Comparison of ENCODE assay signal across 8 cellular contexts in the genomic region with DNA sequence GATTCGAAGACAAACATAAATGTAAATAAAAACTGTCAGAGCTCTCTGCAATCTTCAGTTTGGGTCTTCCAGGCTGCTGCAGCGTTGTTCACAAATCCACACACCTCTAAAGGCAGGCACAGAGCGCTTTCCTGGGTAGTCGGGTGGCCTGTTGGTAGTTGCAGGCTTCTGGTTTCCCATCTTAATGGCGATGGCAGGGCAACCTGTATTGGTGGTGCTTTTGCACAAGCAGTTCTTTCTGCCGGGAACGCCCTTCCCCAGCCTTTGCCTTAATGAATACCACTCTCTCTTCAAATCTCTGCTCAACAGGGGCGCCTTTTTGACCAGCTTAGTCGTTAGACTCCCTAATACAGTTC. TPM values are rescaled to one million over a fixed set of nuclear protein-coding genes. Genes with fewer than 3 reads are reported as not detected.
DNase-seq lines count a peak whose midpoint lies in the region; ATAC-seq and TF ChIP-seq lines count a peak whose summit lies in the region.

No MANE protein-coding gene starts in this region.

- H3K4me3 Mint-ChIP-seq in activated T-helper 2 cell treated with anti-CD3 and anti-CD28 coated beads, Interferon-gamma antibody, Interleukin-2, Interleukin-4, amounts not matched to agents 10 μg/mL and 5 μg/mL and 100 μg/mL, durations not matched to agents 14 hours and 24 hours and 36 hours (ENCODE audit: low read depth): peak overlapping the region; percentile 87

- peak; percentile 4 for DNase-seq in DMS153 (lab: John Stamatoyannopoulos, UW)
- DNase-seq in activated T-helper 2 cell treated with anti-CD3 and anti-CD28 coated beads, Interferon-gamma antibody, Interleukin-2, Interleukin-4, amounts not matched to agents 10 μg/mL and 5 μg/mL and 100 μg/mL, durations not matched to agents 14 hours and 24 hours and 36 hours (ENCODE audit: low spot score): no peak
- DNase-seq in right cardiac atrium: peak in 1 of 3 donors; percentile 14
- DNase-seq in gastrocnemius medialis: no peak
- DNase-seq in KBM-7: no peak

- peak overlapping the region; percentile 56 for H3K4me2 ChIP-seq in KMS-11

- intact Hi-C loops in activated T-helper 2 cell treated with anti-CD3 and anti-CD28 coated beads, Interferon-gamma antibody, Interleukin-2, Interleukin-4, amounts not matched to agents 10 μg/mL and 5 μg/mL and 100 μg/mL, durations not matched to agents 14 hours and 24 hours and 36 hours (cut with micrococcal nuclease): loop anchor here (1.0 to 5.0 kb wide), 3 partner anchors 75 to 722 kb away; partner anchors contain the start of genes FITM2 and SRSF6
- intact Hi-C loops in right cardiac atrium (cut with DNase I): loop anchor here in 1 of 4 donors (10.0 kb wide), 1 partner anchor 135 kb away; the partner anchor contains the start of gene SRSF6
- intact Hi-C loops in gastrocnemius medialis (cut with DNase I; ENCODE audit: low total_unique reads): loop anchor here (1.0 to 10.0 kb wide), 4 partner anchors 76 to 1375 kb away; partner anchors contain the start of genes SRSF6, STK4 and TOMM34

- H3K27ac Mint-ChIP-seq in activated T-helper 2 cell treated with anti-CD3 and anti-CD28 coated beads, Interferon-gamma antibody, Interleukin-2, Interleukin-4, amounts not matched to agents 10 μg/mL and 5 μg/mL and 100 μg/mL, durations not matched to agents 14 hours and 24 hours and 36 hours: peak overlapping the region; percentile 93

- H3K36me3 Mint-ChIP-seq in activated T-helper 2 cell treated with anti-CD3 and anti-CD28 coated beads, Interferon-gamma antibody, Interleukin-2, Interleukin-4, amounts not matched to agents 10 μg/mL and 5 μg/mL and 100 μg/mL, durations not matched to agents 14 hours and 24 hours and 36 hours (ENCODE audit: low read depth): peaks cover 9% of the 10 kb centered on the region

- peak overlapping the region; percentile 77 for H2AFZ ChIP-seq in KMS-11 (ENCODE audit: low read depth)

- H3K79me2 ChIP-seq in KMS-11 (ENCODE audit: insufficient read depth, low read depth): peaks cover 6% of the 10 kb centered on the region; the same call in 1 of the 2 replicates

- peaks cover 2% of the 10 kb centered on the region for H3K27me3 Mint-ChIP-seq in activated T-helper 2 cell treated with anti-CD3 and anti-CD28 coated beads, Interferon-gamma antibody, Interleukin-2, Interleukin-4, amounts not matched to agents 10 μg/mL and 5 μg/mL and 100 μg/mL, durations not matched to agents 14 hours and 24 hours and 36 hours (ENCODE audit: low read depth)

- no peak for TF ChIP-seq POLR2A in gastrocnemius medialis (IDR thresholded peaks at IDR 0.05)

- in situ Hi-C loops in gastrocnemius medialis (cut with MboI; ENCODE audit: low sequenced_read_pairs in 4 of 4): no loop called here
- in situ Hi-C loops in KBM-7 (cut with MboI; ENCODE audit: low pct_unique_long_range_greater_than_20kb, low sequenced_read_pairs): no loop called here

- H3K27ac ChIP-seq in KMS-11 (peak overlapping the region; percentile 48; the same call in 1 of the 2 replicates), right cardiac atrium (ENCODE audit: low read length) (peak overlapping the region; percentile 83), gastrocnemius medialis (peak overlapping the region; percentile 78 to 93 (median 86))

- H3K27me3 ChIP-seq in KMS-11 (ENCODE audit: insufficient read depth, low read depth) (no peaks in the 10 kb centered on the region), right cardiac atrium (ENCODE audit: control insufficient read depth, insufficient read depth) (no peaks in the 10 kb centered on the region), gastrocnemius medialis (no peaks in the 10 kb centered on the region)

- H3K9me3 Mint-ChIP-seq in activated T-helper 2 cell treated with anti-CD3 and anti-CD28 coated beads, Interferon-gamma antibody, Interleukin-2, Interleukin-4, amounts not matched to agents 10 μg/mL and 5 μg/mL and 100 μg/mL, durations not matched to agents 14 hours and 24 hours and 36 hours: no peaks in the 10 kb centered on the region

- H4K20me1 ChIP-seq in KMS-11 (ENCODE audit: insufficient read depth): no peaks in the 10 kb centered on the region

- no peaks in the 10 kb centered on the region for H3K9me3 ChIP-seq in right cardiac atrium (ENCODE audit: control insufficient read depth, low read length)
- no peaks in the 10 kb centered on the region for H3K9me3 ChIP-seq in gastrocnemius medialis

- H3K4me1 Mint-ChIP-seq in activated T-helper 2 cell treated with anti-CD3 and anti-CD28 coated beads, Interferon-gamma antibody, Interleukin-2, Interleukin-4, amounts not matched to agents 10 μg/mL and 5 μg/mL and 100 μg/mL, durations not matched to agents 14 hours and 24 hours and 36 hours (ENCODE audit: low read depth): peaks cover 12% of the 10 kb centered on the region

- ATAC-seq in right cardiac atrium (peak; percentile 4 to 9), gastrocnemius medialis (no peak), HG03108 (IDR thresholded peaks at IDR 0.05; ENCODE audit: unreplicated experiment) (no peak), GM19452 (IDR thresholded peaks at IDR 0.05; ENCODE audit: unreplicated experiment) (no peak)

- peaks cover 14% of the 10 kb centered on the region for H3K4me1 ChIP-seq in KMS-11 (ENCODE audit: low read depth, poor library complexity, severe bottlenecking)
- peaks cover 2% of the 10 kb centered on the region for H3K4me1 ChIP-seq in right cardiac atrium (ENCODE audit: control insufficient read depth, insufficient read depth, low read length)
- H3K4me1 ChIP-seq in gastrocnemius medialis: peaks cover 12 to 16% of the 10 kb centered on the region in 2 donors

- TF ChIP-seq CTCF in KMS-11 (conservative IDR thresholded peaks at IDR 0.05; ENCODE audit: low read depth, low read length) (no peak), gastrocnemius medialis (IDR thresholded peaks at IDR 0.05 in 4 of 5, conservative IDR thresholded peaks at IDR 0.05 in 1 of 5) (no peak)

- H3K4me3 ChIP-seq in KMS-11 (IDR thresholded peaks at IDR 0.05; ENCODE audit: insufficient read depth, low read depth, low read length): peak overlapping the region; percentile 57
- H3K4me3 ChIP-seq in right cardiac atrium (ENCODE audit: low read length): peak overlapping the region; percentile 86
- H3K4me3 ChIP-seq in gastrocnemius medialis: peak overlapping the region; percentile 92 to 97 (median 96)

- H3K9ac ChIP-seq in KMS-11: peak overlapping the region; percentile 54; the same call in 1 of the 2 replicates

- H3K36me3 ChIP-seq in KMS-11 (ENCODE audit: insufficient read depth) (no peaks in the 10 kb centered on the region), gastrocnemius medialis (peaks cover 0 to 7% of the 10 kb centered on the region in 2 donors)

- 31% methylated on average over 9 of the region's 9 CpGs for WGBS in right cardiac atrium

RNA-seq across cellular contexts. Expression of gene IFT52, which starts 0.7 kb away (rescaled TPM):
- 17.7 and 19.0 TPM in 2 replicates for total RNA-seq in activated T-helper 2 cell treated with anti-CD3 and anti-CD28 coated beads, Interferon-gamma antibody, Interleukin-2, Interleukin-4, amounts not matched to agents 10 μg/mL and 5 μg/mL and 100 μg/mL, durations not matched to agents 14 hours and 24 hours and 36 hours
- 10 to 100 TPM in 3 of 4 donors, 1 to 10 TPM in 1; 9.6 to 14.1 (median 11.4) TPM for total RNA-seq in right cardiac atrium
- 8.1 TPM for polyA plus RNA-seq in right cardiac atrium
- 1 to 10 TPM; 1.7 to 3.4 (median 2.9) TPM for total RNA-seq in gastrocnemius medialis

RNA-seq across cellular contexts. Expression of gene SGK2, which starts 31.2 kb away (rescaled TPM):
- 0.25 and 0.32 TPM in 2 replicates for total RNA-seq in activated T-helper 2 cell treated with anti-CD3 and anti-CD28 coated beads, Interferon-gamma antibody, Interleukin-2, Interleukin-4, amounts not matched to agents 10 μg/mL and 5 μg/mL and 100 μg/mL, durations not matched to agents 14 hours and 24 hours and 36 hours
- total RNA-seq in right cardiac atrium (1 to 10 TPM in 1 of 4 donors, under 1 TPM in 2, not detected in 1; 0.21 to 2.9 (median 0.23) TPM), gastrocnemius medialis (1 to 10 TPM in 1 of 4 donors, under 1 TPM in 2, not detected in 1; 0.36 to 1.2 (median 0.55) TPM)
- 3.6 TPM for polyA plus RNA-seq in right cardiac atrium

Comparison
In these comparisons a context has a peak if more than half of its experiments do, and no peak if none do; other contexts are left out.
1. ATAC-seq: peak in right cardiac atrium (2 of 2); none in gastrocnemius medialis (0 of 2), HG03108 (single experiment) and GM19452 (single experiment).
2. Peak in every context shown above with its lines, with median percentiles within 50 percentile points of each other: H3K27ac ChIP-seq and H3K4me3 ChIP-seq.